17 cellular contexts compared by ENCODE assay signal in the genomic region with DNA sequence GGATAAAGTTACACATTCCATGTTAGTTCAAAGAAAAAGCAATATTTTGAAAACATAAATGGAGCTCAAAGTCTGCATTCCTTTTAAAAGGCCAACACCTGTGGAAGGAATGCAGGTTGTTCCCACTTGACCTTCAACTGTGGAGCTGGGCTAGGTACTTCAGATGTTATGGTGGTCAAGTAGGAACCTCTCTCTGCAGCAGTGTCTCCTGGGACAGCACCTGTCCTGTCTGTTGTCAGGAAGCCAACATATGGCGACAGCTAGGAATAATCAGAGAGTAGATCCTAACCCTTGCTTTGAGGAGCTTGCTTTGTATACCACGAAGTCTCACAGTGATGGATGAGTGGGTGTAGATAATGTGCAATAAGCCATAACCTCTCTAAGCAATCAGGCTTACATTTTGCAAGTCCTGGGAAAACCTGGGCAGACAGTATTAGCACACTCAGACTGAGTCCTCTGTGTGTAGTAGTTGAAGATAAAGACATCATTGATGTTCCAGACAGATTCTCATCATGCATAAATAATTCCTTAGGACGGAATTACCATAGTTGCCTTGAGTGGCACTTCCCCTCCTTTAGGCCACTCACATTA.
DNase-seq lines count a peak whose midpoint lies in the region; ATAC-seq and TF ChIP-seq lines count a peak whose summit lies in the region.
"Had no signal": no experiment of that assay in that cellular context is flagged by ENCODE, and none has a peak within 500 bp of the region (broad histone marks: within the 10 kb centered on the region; RNA-seq: fewer than 3 reads in every experiment).

No MANE protein-coding gene starts in this region.

- peak overlapping the region; percentile 54 for H3K4me2 ChIP-seq in Loucy (ENCODE audit: low read depth, low read length, poor library complexity, severe bottlenecking)

- peaks cover 50% of the 10 kb centered on the region for H4K20me1 ChIP-seq in Loucy (ENCODE audit: insufficient read depth, low read length, poor library complexity, severe bottlenecking)

- H3K79me2 ChIP-seq in Loucy (ENCODE audit: insufficient read depth, low read length) = peaks cover 90% of the 10 kb centered on the region

- no peak for TF ChIP-seq CTCF in Loucy (conservative IDR thresholded peaks at IDR 0.05; ENCODE audit: low read length)
- no peak for TF ChIP-seq CTCF in mesothelial cell of epicardium (IDR thresholded peaks at IDR 0.05; ENCODE audit: unreplicated experiment)
- TF ChIP-seq CTCF in osteocyte (IDR thresholded peaks at IDR 0.05) = no peak

- H3K9me3 Mint-ChIP-seq in mesothelial cell of epicardium (no peaks in the 10 kb centered on the region), osteocyte (ENCODE audit: unreplicated experiment) (no peaks in the 10 kb centered on the region)
- H3K9me3 Mint-ChIP-seq: activated T-cell treated with anti-CD3 and anti-CD28 coated beads, Interleukin-2, amount 50 U/mL, for 4 hours had no signal

- H3K27me3 Mint-ChIP-seq in mesothelial cell of epicardium (ENCODE audit: low read depth) (no peaks in the 10 kb centered on the region), osteocyte (ENCODE audit: unreplicated experiment) (no peaks in the 10 kb centered on the region)

- in situ Hi-C loops in Caki2 (cut with HindIII; ENCODE audit: low pct_unique_long_range_greater_than_20kb, low sequenced_read_pairs) = no loop called here

- H3K36me3 ChIP-seq in Loucy (ENCODE audit: insufficient read depth, low read length) (peaks cover 23% of the 10 kb centered on the region; the same call in 1 of the 2 replicates), SJCRH30 (no peaks in the 10 kb centered on the region)
- H3K36me3 ChIP-seq: left ventricle myocardium inferior had no signal

- no peaks in the 10 kb centered on the region for H3K36me3 Mint-ChIP-seq in mesothelial cell of epicardium
- H3K36me3 Mint-ChIP-seq in osteocyte (ENCODE audit: unreplicated experiment) = no peaks in the 10 kb centered on the region

- no peak overlapping the region for H3K27ac ChIP-seq in SJCRH30
- H3K27ac ChIP-seq: left ventricle myocardium inferior had no signal

- DNase-seq in Caki2 (ENCODE audit: low read depth) (peak; percentile 86), SJCRH30 (peak; percentile 40 to 60), mesothelial cell of epicardium (ENCODE audit: low spot score in 2 of 2, unreplicated experiment in 2 of 2) (no peak), osteocyte (ENCODE audit: extremely low spot score, unreplicated experiment) (no peak), C1 segment of cervical spinal cord (lab: John Stamatoyannopoulos, UW) (no peak), UCSD-AML1 (lab: John Stamatoyannopoulos, UW; ENCODE audit: unreplicated experiment) (no peak)
- DNase-seq: activated T-cell treated with anti-CD3 and anti-CD28 coated beads, Interleukin-2, amount 50 U/mL, for 4 hours; anterior cingulate cortex; effector CD8-positive, alpha-beta T cell; left ventricle myocardium inferior; NCI-H146; nucleus accumbens; RPMI8226; stimulated activated CD4-positive, alpha-beta T cell treated with anti-CD3 and anti-CD28 coated beads, Interleukin-1b, Interleukin-23, amount 100 ng/mL, for 48 hours; stimulated activated naive CD8-positive, alpha-beta T cell treated with anti-CD3 and anti-CD28 coated beads, Interleukin-15, Interleukin-2, amounts not matched to agents 100 U/mL and 50 U/mL, for 24 hours had no signal

- H3K4me3 ChIP-seq in Loucy (ENCODE audit: low read length, poor library complexity, severe bottlenecking) = no peak overlapping the region
- no peak overlapping the region for H3K4me3 ChIP-seq in SJCRH30
- H3K4me3 ChIP-seq: left ventricle myocardium inferior had no signal

- peak overlapping the region; percentile 96 for H3K27ac Mint-ChIP-seq in mesothelial cell of epicardium
- no peak overlapping the region for H3K27ac Mint-ChIP-seq in osteocyte (ENCODE audit: unreplicated experiment)

- H3K4me1 Mint-ChIP-seq in mesothelial cell of epicardium = peaks cover 68% of the 10 kb centered on the region
- H3K4me1 Mint-ChIP-seq in osteocyte (ENCODE audit: unreplicated experiment) = peaks cover 63% of the 10 kb centered on the region

- H3K9me3 ChIP-seq in Loucy (ENCODE audit: insufficient read depth, low read depth, low read length) = no peaks in the 10 kb centered on the region
- no peaks in the 10 kb centered on the region for H3K9me3 ChIP-seq in SJCRH30 (replicated peaks)
- H3K9me3 ChIP-seq: left ventricle myocardium inferior had no signal

- H2AFZ ChIP-seq in Loucy (ENCODE audit: low read length) = no peak overlapping the region

- H3K4me1 ChIP-seq in Loucy (ENCODE audit: insufficient read depth, low read length, poor library complexity, severe bottlenecking) (peaks cover 74% of the 10 kb centered on the region), SJCRH30 (peaks cover 39% of the 10 kb centered on the region)

- H3K27me3 ChIP-seq in Loucy (ENCODE audit: insufficient read depth, low read length, poor library complexity, severe bottlenecking) (no peaks in the 10 kb centered on the region), SJCRH30 (no peaks in the 10 kb centered on the region)

- H3K4me3 Mint-ChIP-seq in mesothelial cell of epicardium (no peak overlapping the region), osteocyte (ENCODE audit: unreplicated experiment) (no peak overlapping the region)
- H3K4me3 Mint-ChIP-seq: activated T-cell treated with anti-CD3 and anti-CD28 coated beads, Interleukin-2, amount 50 U/mL, for 4 hours had no signal

- H3K9me2 ChIP-seq in Loucy (replicated peaks; ENCODE audit: low read depth, low read length) = no peaks in the 10 kb centered on the region

- ATAC-seq in HG02885 (IDR thresholded peaks at IDR 0.05; ENCODE audit: poor library complexity, unreplicated experiment) = no peak
- ATAC-seq: activated T-cell treated with anti-CD3 and anti-CD28 coated beads, Interleukin-2, amount 50 U/mL, for 4 hours; stimulated activated naive CD8-positive, alpha-beta T cell treated with anti-CD3 and anti-CD28 coated beads, Interleukin-15, Interleukin-2, amounts not matched to agents 100 U/mL and 50 U/mL, for 24 hours had no signal

- H3F3A ChIP-seq in Loucy (ENCODE audit: low read depth) = no peaks in the 10 kb centered on the region

- H3K9ac ChIP-seq in Loucy (ENCODE audit: low read depth, low read length, poor library complexity, severe bottlenecking) = no peak overlapping the region

Comparison
In these comparisons a context has a peak if more than half of its experiments do, and no peak if none do; other contexts are left out.
1. DNase-seq: peak in Caki2 (single experiment) and SJCRH30 (2 of 2); none in mesothelial cell of epicardium (0 of 2), osteocyte (single experiment), C1 segment of cervical spinal cord (0 of 14) and UCSD-AML1 (single experiment).